Comparison of ENCODE assay signal across 18 cellular contexts in the genomic region with DNA sequence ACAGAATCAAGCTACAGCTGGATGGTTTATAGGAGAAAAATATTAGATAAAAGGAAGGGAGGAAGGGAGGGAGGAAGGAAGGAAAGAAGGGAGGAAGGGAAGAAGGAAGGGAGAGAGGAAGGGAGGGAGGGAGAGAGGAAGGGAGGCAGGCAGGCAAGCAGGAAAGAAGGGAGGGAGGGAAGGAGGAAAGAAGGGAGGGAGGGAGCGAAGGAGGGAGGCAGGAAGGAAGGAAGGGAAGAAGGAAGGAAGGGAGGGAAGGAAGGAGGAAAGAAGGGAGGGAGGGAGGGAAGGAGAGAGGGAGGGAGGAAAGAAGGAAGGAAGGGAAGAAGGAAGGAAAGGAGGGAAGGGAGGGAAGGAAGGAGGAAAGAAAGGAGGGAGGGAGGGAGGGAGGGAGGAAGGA.
A peak's percentile ranks its signal among the peaks of the same experiment; 100 is the strongest.
DNase-seq lines count a peak whose midpoint lies in the region; ATAC-seq and TF ChIP-seq lines count a peak whose summit lies in the region.
"Had no signal": no experiment of that assay in that cellular context is flagged by ENCODE, and none has a peak within 500 bp of the region (broad histone marks: within the 10 kb centered on the region; RNA-seq: fewer than 3 reads in every experiment).

No MANE protein-coding gene starts in this region.

- H3K4me1 Mint-ChIP-seq in immature natural killer cell, result peaks cover 17 to 21% of the 10 kb centered on the region in 2 donors

- no peaks in the 10 kb centered on the region; the same call in 1 of the 2 replicates for H3F3A ChIP-seq in Loucy (ENCODE audit: low read depth)

- peak overlapping the region in 5 of 6 donors; percentile 8 to 81 (median 63) for H3K27ac Mint-ChIP-seq in immature natural killer cell

- H3K27me3 ChIP-seq in Loucy (ENCODE audit: insufficient read depth, low read length, poor library complexity, severe bottlenecking), result no peaks in the 10 kb centered on the region
- no peaks in the 10 kb centered on the region for H3K27me3 ChIP-seq in parathyroid adenoma (ENCODE audit: control insufficient read depth, insufficient read depth, low read length)
- no peaks in the 10 kb centered on the region for H3K27me3 ChIP-seq in upper lobe of right lung
- H3K27me3 ChIP-seq: MG63, Peyer's patch had no signal

- peak overlapping the region; percentile 42 for H3K4me2 ChIP-seq in Loucy (ENCODE audit: low read depth, low read length, poor library complexity, severe bottlenecking)
- no peak overlapping the region for H3K4me2 ChIP-seq in parathyroid adenoma (ENCODE audit: low read length)

- no peaks in the 10 kb centered on the region for H3K36me3 ChIP-seq in Loucy (ENCODE audit: insufficient read depth, low read length)
- H3K36me3 ChIP-seq in parathyroid adenoma (ENCODE audit: control insufficient read depth, insufficient read depth, low read length), result no peaks in the 10 kb centered on the region
- H3K36me3 ChIP-seq in upper lobe of right lung, result no peaks in the 10 kb centered on the region
- H3K36me3 ChIP-seq: MG63, Peyer's patch had no signal

- H3K4me1 ChIP-seq in Loucy (ENCODE audit: insufficient read depth, low read length, poor library complexity, severe bottlenecking), result peaks cover 23% of the 10 kb centered on the region
- peaks cover 2% of the 10 kb centered on the region for H3K4me1 ChIP-seq in parathyroid adenoma
- peaks cover 27% of the 10 kb centered on the region for H3K4me1 ChIP-seq in upper lobe of right lung
- H3K4me1 ChIP-seq: Peyer's patch had no signal

- peaks cover 0 to 2% (median 0%) of the 10 kb centered on the region in 3 donors for H3K27me3 Mint-ChIP-seq in immature natural killer cell (ENCODE audit: low read depth in 3 of 3)

- no peaks in the 10 kb centered on the region for H4K20me1 ChIP-seq in Loucy (ENCODE audit: insufficient read depth, low read length, poor library complexity, severe bottlenecking)

- no peaks in the 10 kb centered on the region for H3K9me3 ChIP-seq in Loucy (ENCODE audit: insufficient read depth, low read depth, low read length)
- no peaks in the 10 kb centered on the region for H3K9me3 ChIP-seq in parathyroid adenoma (ENCODE audit: control insufficient read depth, low read length)
- no peaks in the 10 kb centered on the region for H3K9me3 ChIP-seq in upper lobe of right lung
- H3K9me3 ChIP-seq: MG63, Peyer's patch had no signal

- ATAC-seq in upper lobe of right lung (no peak), GM18858 (IDR thresholded peaks at IDR 0.05; ENCODE audit: unreplicated experiment) (no peak), SK-N-SH treated with all-trans-retinoic acid at 6 μM for 48 hours (no peak)
- ATAC-seq: Right ventricle myocardium inferior had no signal

- H3K9me2 ChIP-seq in Loucy (replicated peaks; ENCODE audit: low read depth, low read length), result no peaks in the 10 kb centered on the region

- no peaks in the 10 kb centered on the region for H3K79me2 ChIP-seq in Loucy (ENCODE audit: insufficient read depth, low read length)
- H3K79me2 ChIP-seq in parathyroid adenoma, result no peaks in the 10 kb centered on the region

- H2AFZ ChIP-seq in Loucy (ENCODE audit: low read length) (peak overlapping the region; percentile 39; the same call in 1 of the 2 replicates), parathyroid adenoma (peak overlapping the region; percentile 60)

- no peak overlapping the region for H3K4me3 ChIP-seq in Loucy (ENCODE audit: low read length, poor library complexity, severe bottlenecking)
- H3K4me3 ChIP-seq in parathyroid adenoma (ENCODE audit: low read depth, low read length), result no peak overlapping the region
- no peak overlapping the region for H3K4me3 ChIP-seq in upper lobe of right lung
- H3K4me3 ChIP-seq: MG63, Peyer's patch had no signal

- H3K9me3 Mint-ChIP-seq in immature natural killer cell, result peaks cover 0 to 2% (median 0%) of the 10 kb centered on the region in 6 donors

- no peak overlapping the region for H3K27ac ChIP-seq in parathyroid adenoma
- H3K27ac ChIP-seq in upper lobe of right lung, result peak overlapping the region; percentile 42
- H3K27ac ChIP-seq: Peyer's patch had no signal

- DNase-seq in immature natural killer cell, result no peak
- no peak for DNase-seq in upper lobe of right lung
- DNase-seq in pons (ENCODE audit: low spot score), result no peak
- DNase-seq: ACHN, AML-193, COR-L47, GF-D8, GOT3, MG63, NCI-H1092 treated with DMSO at 0.1 percent for 48 hours, NCI-H2081 treated with DMSO at 0.1 percent for 48 hours, NCI-H510A treated with DMSO at 0.1 percent for 48 hours, Peyer's patch had no signal

- intact Hi-C loops in upper lobe of right lung (cut with DNase I), result no loop called here

- H3K4me3 Mint-ChIP-seq in immature natural killer cell, result peak overlapping the region; percentile 11 to 66 (median 51)

- TF ChIP-seq CTCF in Loucy (conservative IDR thresholded peaks at IDR 0.05; ENCODE audit: low read length) (no peak), parathyroid adenoma (IDR thresholded peaks at IDR 0.05) (no peak), upper lobe of right lung (IDR thresholded peaks at IDR 0.05) (no peak)

- H3K36me3 Mint-ChIP-seq in immature natural killer cell, result peaks cover 0 to 3% (median 0%) of the 10 kb centered on the region in 3 donors

- H3K9ac ChIP-seq in Loucy (ENCODE audit: low read depth, low read length, poor library complexity, severe bottlenecking), result no peak overlapping the region
- no peak overlapping the region for H3K9ac ChIP-seq in parathyroid adenoma

TF ChIP-seq in SK-N-SH treated with all-trans-retinoic acid at 6 μM for 48 hours, 23 proteins besides CTCF, POLR2A, EP300 and RAD21 (continues in another document):
- TF ChIP-seq OSR1 (CRISPR knock-in tag; IDR thresholded peaks at IDR 0.05) (no peak), ARNTL (CRISPR knock-in tag; IDR thresholded peaks at IDR 0.05; ENCODE audit: borderline replicate concordance, low read depth) (no peak), BACH2 (CRISPR knock-in tag; IDR thresholded peaks at IDR 0.05; ENCODE audit: borderline replicate concordance) (no peak), ZFP30 (CRISPR knock-in tag; IDR thresholded peaks at IDR 0.05) (no peak)
- TF ChIP-seq, protein P1, sequence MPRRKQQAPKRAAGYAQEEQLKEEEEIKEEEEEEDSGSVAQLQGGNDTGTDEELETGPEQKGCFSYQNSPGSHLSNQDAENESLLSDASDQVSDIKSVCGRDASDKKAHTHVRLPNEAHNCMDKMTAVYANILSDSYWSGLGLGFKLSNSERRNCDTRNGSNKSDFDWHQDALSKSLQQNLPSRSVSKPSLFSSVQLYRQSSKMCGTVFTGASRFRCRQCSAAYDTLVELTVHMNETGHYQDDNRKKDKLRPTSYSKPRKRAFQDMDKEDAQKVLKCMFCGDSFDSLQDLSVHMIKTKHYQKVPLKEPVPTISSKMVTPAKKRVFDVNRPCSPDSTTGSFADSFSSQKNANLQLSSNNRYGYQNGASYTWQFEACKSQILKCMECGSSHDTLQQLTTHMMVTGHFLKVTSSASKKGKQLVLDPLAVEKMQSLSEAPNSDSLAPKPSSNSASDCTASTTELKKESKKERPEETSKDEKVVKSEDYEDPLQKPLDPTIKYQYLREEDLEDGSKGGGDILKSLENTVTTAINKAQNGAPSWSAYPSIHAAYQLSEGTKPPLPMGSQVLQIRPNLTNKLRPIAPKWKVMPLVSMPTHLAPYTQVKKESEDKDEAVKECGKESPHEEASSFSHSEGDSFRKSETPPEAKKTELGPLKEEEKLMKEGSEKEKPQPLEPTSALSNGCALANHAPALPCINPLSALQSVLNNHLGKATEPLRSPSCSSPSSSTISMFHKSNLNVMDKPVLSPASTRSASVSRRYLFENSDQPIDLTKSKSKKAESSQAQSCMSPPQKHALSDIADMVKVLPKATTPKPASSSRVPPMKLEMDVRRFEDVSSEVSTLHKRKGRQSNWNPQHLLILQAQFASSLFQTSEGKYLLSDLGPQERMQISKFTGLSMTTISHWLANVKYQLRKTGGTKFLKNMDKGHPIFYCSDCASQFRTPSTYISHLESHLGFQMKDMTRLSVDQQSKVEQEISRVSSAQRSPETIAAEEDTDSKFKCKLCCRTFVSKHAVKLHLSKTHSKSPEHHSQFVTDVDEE (CRISPR knock-in tag; IDR thresholded peaks at IDR 0.05), result no peak
- TF ChIP-seq, protein P2, sequence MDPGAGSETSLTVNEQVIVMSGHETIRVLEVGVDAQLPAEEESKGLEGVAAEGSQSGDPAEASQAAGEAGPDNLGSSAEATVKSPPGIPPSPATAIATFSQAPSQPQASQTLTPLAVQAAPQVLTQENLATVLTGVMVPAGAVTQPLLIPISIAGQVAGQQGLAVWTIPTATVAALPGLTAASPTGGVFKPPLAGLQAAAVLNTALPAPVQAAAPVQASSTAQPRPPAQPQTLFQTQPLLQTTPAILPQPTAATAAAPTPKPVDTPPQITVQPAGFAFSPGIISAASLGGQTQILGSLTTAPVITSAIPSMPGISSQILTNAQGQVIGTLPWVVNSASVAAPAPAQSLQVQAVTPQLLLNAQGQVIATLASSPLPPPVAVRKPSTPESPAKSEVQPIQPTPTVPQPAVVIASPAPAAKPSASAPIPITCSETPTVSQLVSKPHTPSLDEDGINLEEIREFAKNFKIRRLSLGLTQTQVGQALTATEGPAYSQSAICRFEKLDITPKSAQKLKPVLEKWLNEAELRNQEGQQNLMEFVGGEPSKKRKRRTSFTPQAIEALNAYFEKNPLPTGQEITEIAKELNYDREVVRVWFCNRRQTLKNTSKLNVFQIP (CRISPR knock-in tag; IDR thresholded peaks at IDR 0.05; ENCODE audit: borderline replicate concordance, low read depth), result no peak
- TF ChIP-seq, protein P3, sequence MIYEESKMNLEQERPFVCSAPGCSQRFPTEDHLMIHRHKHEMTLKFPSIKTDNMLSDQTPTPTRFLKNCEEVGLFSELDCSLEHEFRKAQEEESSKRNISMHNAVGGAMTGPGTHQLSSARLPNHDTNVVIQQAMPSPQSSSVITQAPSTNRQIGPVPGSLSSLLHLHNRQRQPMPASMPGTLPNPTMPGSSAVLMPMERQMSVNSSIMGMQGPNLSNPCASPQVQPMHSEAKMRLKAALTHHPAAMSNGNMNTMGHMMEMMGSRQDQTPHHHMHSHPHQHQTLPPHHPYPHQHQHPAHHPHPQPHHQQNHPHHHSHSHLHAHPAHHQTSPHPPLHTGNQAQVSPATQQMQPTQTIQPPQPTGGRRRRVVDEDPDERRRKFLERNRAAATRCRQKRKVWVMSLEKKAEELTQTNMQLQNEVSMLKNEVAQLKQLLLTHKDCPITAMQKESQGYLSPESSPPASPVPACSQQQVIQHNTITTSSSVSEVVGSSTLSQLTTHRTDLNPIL (CRISPR knock-in tag; IDR thresholded peaks at IDR 0.05; ENCODE audit: low read depth), result no peak
